20 cellular contexts compared by ENCODE assay signal in genomic region chr3:147529551-147529950, GRCh38.
"Had no signal": no experiment of that assay in that cellular context is flagged by ENCODE, and none has a peak within 500 bp of the region (broad histone marks: within the 10 kb centered on the region; RNA-seq: fewer than 3 reads in every experiment).

No MANE protein-coding gene starts in this region.

- FAIRE-seq: endothelial cell of umbilical vein, kidney, urothelium cell line had no signal

- ATAC-seq: foreskin keratinocyte; left cardiac atrium; lower lobe of right lung; natural killer cell; stimulated activated naive B cell treated with anti-CD40 and anti-IgM and Interleukin-4, amounts not matched to agents 10 μg/mL and 1 μg/mL and 100 μg/mL, for 72 hours had no signal

- DNase-seq: effector CD4-positive, alpha-beta T cell; endodermal cell; erythroblast; foreskin keratinocyte; head of caudate nucleus; kidney; left cardiac atrium; left ventricle myocardium inferior; lower lobe of right lung; natural killer cell; ovary; sigmoid colon; stimulated activated CD4-positive, alpha-beta T cell treated with anti-CD3 and anti-CD28 coated beads, Interleukin-2, amount 100 ng/mL, for 24 hours; stimulated activated CD4-positive, alpha-beta T cell treated with anti-CD3 and anti-CD28 coated beads, Interleukin-4, amount 100 ng/mL, for 4 hours; stimulated activated naive B cell treated with anti-CD40 and anti-IgM and Interleukin-4, amounts not matched to agents 10 μg/mL and 1 μg/mL and 100 μg/mL, for 72 hours; stomach; substantia nigra; trophoblast cell had no signal
